20 cellular contexts compared by ENCODE assay signal in genomic region chr5:179334017-179334765, GRCh38. TPM values are rescaled to one million over a fixed set of nuclear protein-coding genes. Genes with fewer than 3 reads are reported as not detected.
"Had no signal": no experiment of that assay in that cellular context is flagged by ENCODE, and none has a peak within 500 bp of the region (broad histone marks: within the 10 kb centered on the region; RNA-seq: fewer than 3 reads in every experiment).

No MANE protein-coding gene starts in this region.

- H3K4me1 ChIP-seq: colonic mucosa, esophagus squamous epithelium, psoas muscle, transverse colon had no signal

- H3K4me3 ChIP-seq: colonic mucosa, esophagus squamous epithelium, gastroesophageal sphincter, psoas muscle, sigmoid colon, skin epidermis, stomach, thoracic aorta, transverse colon had no signal

- H3K27ac ChIP-seq: colonic mucosa, esophagus squamous epithelium, gastroesophageal sphincter, neutrophil, psoas muscle, sigmoid colon, skin epidermis, stomach, thoracic aorta, transverse colon had no signal

- DNase-seq: colonic mucosa; dermis blood vessel endothelial cell; esophagus squamous epithelium; foreskin fibroblast; glutamatergic neuron; mammary epithelial cell; naive thymus-derived CD4-positive, alpha-beta T cell; nephron progenitor cell; psoas muscle; retina; sigmoid colon; stimulated activated CD4-positive, alpha-beta T cell treated with anti-CD3 and anti-CD28 coated beads, Interleukin-12 subunit alpha, Interleukin-12 subunit beta, amount 100 ng/mL, for 4 hours; stimulated activated naive CD4-positive, alpha-beta T cell; stomach; substantia nigra; transverse colon had no signal

- ATAC-seq: gastroesophageal sphincter; naive thymus-derived CD4-positive, alpha-beta T cell; psoas muscle had no signal

- H3K27me3 ChIP-seq: colonic mucosa, sigmoid colon, transverse colon had no signal

- H3K4me1 Mint-ChIP-seq: naive thymus-derived CD4-positive, alpha-beta T cell had no signal

- H3K36me3 ChIP-seq: colonic mucosa, esophagus squamous epithelium, gastroesophageal sphincter, neutrophil, stomach, thoracic aorta, transverse colon had no signal

- H3K9me3 Mint-ChIP-seq: naive thymus-derived CD4-positive, alpha-beta T cell; nephron progenitor cell had no signal

- H3K4me3 Mint-ChIP-seq: naive thymus-derived CD4-positive, alpha-beta T cell; nephron progenitor cell had no signal

- H3K27ac Mint-ChIP-seq: naive thymus-derived CD4-positive, alpha-beta T cell; nephron progenitor cell had no signal

- H3K36me3 Mint-ChIP-seq: naive thymus-derived CD4-positive, alpha-beta T cell had no signal

- H3K9me3 ChIP-seq: colonic mucosa, esophagus squamous epithelium, gastroesophageal sphincter, neutrophil, psoas muscle, sigmoid colon, stomach, thoracic aorta, transverse colon had no signal

RNA-seq across cellular contexts. Expression of gene ADAMTS2, which starts 11.1 kb away (rescaled TPM):
- total RNA-seq: naive thymus-derived CD4-positive, alpha-beta T cell had no signal
- polyA plus RNA-seq: naive thymus-derived CD4-positive, alpha-beta T cell had no signal
